In genomic region chr10:33277135-33277536, GRCh38 we compare ENCODE assay signal across 1 cellular context.
TF ChIP-seq lines count a peak whose summit lies in the region.

No MANE protein-coding gene starts in this region.

TF ChIP-seq in WTC11, 78 proteins besides CTCF, POLR2A, EP300 and RAD21 (continued from another document):
- no peak for TF ChIP-seq FOXP4 (CRISPR knock-in tag; IDR thresholded peaks at IDR 0.05)
- TF ChIP-seq MLX (CRISPR knock-in tag; IDR thresholded peaks at IDR 0.05), result no peak
- TF ChIP-seq GABPB1 (CRISPR knock-in tag; IDR thresholded peaks at IDR 0.05), result no peak
- TF ChIP-seq CREM (CRISPR knock-in tag; IDR thresholded peaks at IDR 0.05), result no peak
- no peak for TF ChIP-seq TEAD4 (CRISPR knock-in tag; IDR thresholded peaks at IDR 0.05)
- no peak for TF ChIP-seq AR (CRISPR knock-in tag; IDR thresholded peaks at IDR 0.05)
